In the genomic region with DNA sequence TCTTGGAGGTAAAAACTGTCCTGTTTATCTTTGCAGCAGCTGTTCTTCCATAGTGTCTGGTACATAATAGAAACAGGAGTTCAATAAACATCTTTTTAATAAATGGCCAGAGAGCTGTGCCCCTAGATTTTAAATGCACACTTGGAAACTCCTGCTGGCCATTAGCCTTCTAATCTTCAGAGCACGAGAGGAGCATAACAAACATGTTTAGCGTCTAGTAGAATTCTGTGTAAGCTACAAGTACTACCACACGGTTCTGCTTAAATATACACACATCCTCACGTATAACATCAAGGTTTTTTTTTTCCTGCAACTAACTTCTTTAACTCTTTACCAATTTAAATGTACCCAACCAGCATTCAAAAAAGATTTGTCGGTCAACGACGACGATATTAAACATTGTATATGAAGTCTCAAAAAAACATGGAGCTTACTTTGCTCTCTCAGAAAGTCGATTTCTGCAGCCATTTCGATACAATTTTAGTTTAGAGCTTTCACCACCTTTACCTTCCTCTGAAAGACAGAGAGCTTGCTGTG, we compare ENCODE assay signal across 8 cellular contexts. TPM values are rescaled to one million over a fixed set of nuclear protein-coding genes. Genes with fewer than 3 reads are reported as not detected.
DNase-seq lines count a peak whose midpoint lies in the region; ATAC-seq and TF ChIP-seq lines count a peak whose summit lies in the region.

No MANE protein-coding gene starts in this region.

- CTCF ChIA-PET in OCI-LY7 (lab: Charles Lee; ENCODE audit: unreplicated experiment): no interaction called here

- POLR2A ChIA-PET in OCI-LY7 (lab: Charles Lee): interaction anchor here (0.5 to 4.3 kb wide), 10 partner anchors 10 to 807 kb away, joined by 3 to 32 read pairs (median 3); no protein-coding TSS in a partner anchor

- no peaks in the 10 kb centered on the region for H3K9me3 ChIP-seq in OCI-LY7 (ENCODE audit: low read length)
- no peaks in the 10 kb centered on the region for H3K9me3 ChIP-seq in prostate gland

- peak; percentile 15 for DNase-seq in EL
- DNase-seq in OCI-LY7 (ENCODE audit: low spot score): no peak
- peak; percentile 35 for DNase-seq in fibroblast of peridontal ligament (ENCODE audit: extremely low read depth)
- DNase-seq in prostate gland (ENCODE audit: low spot score): no peak

- no peaks in the 10 kb centered on the region for H3K9me2 ChIP-seq in OCI-LY7 (ENCODE audit: insufficient read depth, low read length)

- ATAC-seq in HG03108 (IDR thresholded peaks at IDR 0.05; ENCODE audit: unreplicated experiment) (no peak), GM18502 (IDR thresholded peaks at IDR 0.05; ENCODE audit: poor library complexity, unreplicated experiment) (no peak), HG02759 (IDR thresholded peaks at IDR 0.05; ENCODE audit: unreplicated experiment) (no peak), HG03280 (IDR thresholded peaks at IDR 0.05; ENCODE audit: unreplicated experiment) (no peak)

- H3K4me3 ChIP-seq in OCI-LY7 (ENCODE audit: low read depth, low read length, poor library complexity, severe bottlenecking): peak overlapping the region; percentile 88
- H3K4me3 ChIP-seq in prostate gland: peak overlapping the region; percentile 66 to 67

- no peaks in the 10 kb centered on the region; the same call in 1 of the 2 replicates for H3K36me3 ChIP-seq in OCI-LY7 (ENCODE audit: insufficient read depth, low read length)
- H3K36me3 ChIP-seq in prostate gland: no peaks in the 10 kb centered on the region

- peak overlapping the region; percentile 77 for H3K27ac ChIP-seq in OCI-LY7 (ENCODE audit: low read depth, low read length, poor library complexity, severe bottlenecking)
- peak overlapping the region; percentile 91 to 95 for H3K27ac ChIP-seq in prostate gland

- TSS peak; percentile 71 for BruUV-seq in OCI-LY7 (replicated peaks; lab: Mats Ljungman, UMichigan)

- intact Hi-C loops in OCI-LY7 (cut with micrococcal nuclease; ENCODE audit: unreplicated experiment) (loop anchor here (2.0 to 10.0 kb wide), 4 partner anchors 282 to 1128 kb away; a partner anchor contains a TSS), prostate gland (cut with DNase I) (loop anchor here (10.0 kb wide), 2 partner anchors 278 to 808 kb away; a partner anchor contains a TSS)

- peaks cover 14% of the 10 kb centered on the region; the same call in 1 of the 2 replicates for H4K20me1 ChIP-seq in OCI-LY7 (ENCODE audit: insufficient read depth, low read length)

- peaks cover 41% of the 10 kb centered on the region for H3K4me1 ChIP-seq in OCI-LY7 (ENCODE audit: insufficient read depth, low read length, poor library complexity, severe bottlenecking)
- no peaks in the 10 kb centered on the region for H3K4me1 ChIP-seq in prostate gland (replicated peaks)

- WGBS in prostate gland: 0% methylated on average over 10 of the region's 10 CpGs

- H3K4me2 ChIP-seq in OCI-LY7 (ENCODE audit: low read length): peak overlapping the region; percentile 97

- TF ChIP-seq CTCF in OCI-LY7 (conservative IDR thresholded peaks at IDR 0.05; ENCODE audit: low read length) (no peak), prostate gland (IDR thresholded peaks at IDR 0.05) (no peak)

- H3K27me3 ChIP-seq in prostate gland (replicated peaks; ENCODE audit: insufficient read depth): no peaks in the 10 kb centered on the region

- H2AFZ ChIP-seq in OCI-LY7 (ENCODE audit: low read length): peak overlapping the region; percentile 62; the same call in 1 of the 2 replicates

- peaks cover 61% of the 10 kb centered on the region for H3K79me2 ChIP-seq in OCI-LY7 (ENCODE audit: insufficient read depth, low read depth, low read length)

- no peak for TF ChIP-seq POLR2A in prostate gland (IDR thresholded peaks at IDR 0.05)

RNA-seq across cellular contexts. Expression of a gene that starts 0.6 kb away (rescaled TPM):
- total RNA-seq in OCI-LY7 (2014; rRNA removed; shearing (Covaris generic)): 36.9 and 42.5 TPM in 2 replicates
- total RNA-seq in OCI-LY7 (2022): 42.0 and 46.7 TPM in 2 replicates
- 1 to 10 TPM; 6.6 to 7.0 TPM for total RNA-seq in prostate gland

RNA-seq across cellular contexts. Expression of a gene that starts 3.2 kb away (rescaled TPM):
- total RNA-seq in OCI-LY7 (2014; rRNA removed; shearing (Covaris generic)): 8.6 and 11.8 TPM in 2 replicates
- total RNA-seq in OCI-LY7 (2022) (16.0 and 18.6 TPM in 2 replicates), prostate gland (10 to 100 TPM; 12.1 to 15.2 TPM)

Comparison
In these comparisons a context has a peak if more than half of its experiments do, and no peak if none do; other contexts are left out.
1. DNase-seq: peak in EL (single experiment) and fibroblast of peridontal ligament (single experiment); none in OCI-LY7 (single experiment) and prostate gland (single experiment).
2. RNA of a gene that starts 0.6 kb away (total RNA-seq): 36.9 to 46.7 TPM in OCI-LY7; 6.6 to 7.0 TPM in prostate gland; every median in the first group is over 4 times any median in the second.